ENCODE assay signal across 1 cellular context in genomic region chr19:789473-790052, GRCh38.
A peak's percentile ranks its signal among the peaks of the same experiment; 100 is the strongest.
TF ChIP-seq lines count a peak whose summit lies in the region.

No MANE protein-coding gene starts in this region.

TF ChIP-seq in HepG2, 621 proteins besides CTCF, POLR2A, EP300 and RAD21 (continued from another document and continues in another):
- TF ChIP-seq ZNF513 (CRISPR knock-in tag; conservative IDR thresholded peaks at IDR 0.05) (no peak), MXI1 (IDR thresholded peaks at IDR 0.05; ENCODE audit: borderline replicate concordance, low read depth, low read length) (0 out of 3 replicates have a peak, but pooled peaks have one; percentile 30), ZFP90 (CRISPR knock-in tag; IDR thresholded peaks at IDR 0.05; ENCODE audit: borderline replicate concordance) (peak; percentile 71), RNF2 (conservative IDR thresholded peaks at IDR 0.05; ENCODE audit: low read depth) (no peak), ZNF296 (CRISPR knock-in tag; conservative IDR thresholded peaks at IDR 0.05) (no peak), RARA (CRISPR knock-in tag; IDR thresholded peaks at IDR 0.05) (0 out of 2 replicates have a peak, but pooled peaks have one; percentile 27), TEAD2 (CRISPR knock-in tag; IDR thresholded peaks at IDR 0.05) (no peak), KDM1A (CRISPR knock-in tag; IDR thresholded peaks at IDR 0.05) (peak; percentile 76), ZNF317 (CRISPR knock-in tag; IDR thresholded peaks at IDR 0.05) (no peak), MNT (IDR thresholded peaks at IDR 0.05) (no peak), NONO (IDR thresholded peaks at IDR 0.05) (no peak), NONO (CRISPR knock-in tag; conservative IDR thresholded peaks at IDR 0.05) (peak; percentile 41; the same call in 1 of the 2 replicates), ZNF354B (CRISPR knock-in tag; IDR thresholded peaks at IDR 0.05) (no peak), EED (CRISPR knock-in tag; IDR thresholded peaks at IDR 0.05) (no peak), TBL1XR1 (IDR thresholded peaks at IDR 0.05; ENCODE audit: borderline replicate concordance, low read length, partially characterized antibody) (no peak), HDAC1 (CRISPR knock-in tag; IDR thresholded peaks at IDR 0.05) (peak; percentile 59; the same call in 1 of the 2 replicates), NFE2 (CRISPR knock-in tag; IDR thresholded peaks at IDR 0.05) (peak; percentile 80; the same call in 1 of the 2 replicates), ZNF142 (CRISPR knock-in tag; IDR thresholded peaks at IDR 0.05) (peak; percentile 34; the same call in 1 of the 2 replicates), ZNF546 (CRISPR knock-in tag; conservative IDR thresholded peaks at IDR 0.05) (no peak), ZSCAN31 (CRISPR knock-in tag; IDR thresholded peaks at IDR 0.05; ENCODE audit: low read depth) (no peak), MIXL1 (CRISPR knock-in tag; IDR thresholded peaks at IDR 0.05) (no peak), ZNF17 (CRISPR knock-in tag; IDR thresholded peaks at IDR 0.05) (no peak), ZNF337 (CRISPR knock-in tag; IDR thresholded peaks at IDR 0.05; ENCODE audit: borderline replicate concordance, low read depth) (no peak; the same call in 1 of the 2 replicates), GLI4 (CRISPR knock-in tag; IDR thresholded peaks at IDR 0.05; ENCODE audit: borderline replicate concordance) (no peak), AHDC1 (CRISPR knock-in tag; IDR thresholded peaks at IDR 0.05; ENCODE audit: borderline replicate concordance) (peak; percentile 22; the same call in 1 of the 2 replicates), ZFP37 (CRISPR knock-in tag; IDR thresholded peaks at IDR 0.05; ENCODE audit: borderline replicate concordance) (no peak), TEAD3 (CRISPR knock-in tag; optimal IDR thresholded peaks at IDR 0.05; ENCODE audit: borderline replicate concordance) (peak; percentile 15), YEATS4 (CRISPR knock-in tag; IDR thresholded peaks at IDR 0.05; ENCODE audit: borderline replicate concordance) (no peak), RFX3 (CRISPR knock-in tag; IDR thresholded peaks at IDR 0.05) (no peak), NR0B2 (CRISPR knock-in tag; IDR thresholded peaks at IDR 0.05) (no peak), ZNF598 (CRISPR knock-in tag; IDR thresholded peaks at IDR 0.05; ENCODE audit: borderline replicate concordance) (0 out of 2 replicates have a peak, but pooled peaks have one; percentile 28), ZNF24 (IDR thresholded peaks at IDR 0.05) (no peak)
- TF ChIP-seq, protein P1, sequence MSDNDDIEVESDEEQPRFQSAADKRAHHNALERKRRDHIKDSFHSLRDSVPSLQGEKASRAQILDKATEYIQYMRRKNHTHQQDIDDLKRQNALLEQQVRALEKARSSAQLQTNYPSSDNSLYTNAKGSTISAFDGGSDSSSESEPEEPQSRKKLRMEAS (IDR thresholded peaks at IDR 0.05): peak; percentile 28; the same call in 1 of the 2 replicates
- TF ChIP-seq, protein P2, sequence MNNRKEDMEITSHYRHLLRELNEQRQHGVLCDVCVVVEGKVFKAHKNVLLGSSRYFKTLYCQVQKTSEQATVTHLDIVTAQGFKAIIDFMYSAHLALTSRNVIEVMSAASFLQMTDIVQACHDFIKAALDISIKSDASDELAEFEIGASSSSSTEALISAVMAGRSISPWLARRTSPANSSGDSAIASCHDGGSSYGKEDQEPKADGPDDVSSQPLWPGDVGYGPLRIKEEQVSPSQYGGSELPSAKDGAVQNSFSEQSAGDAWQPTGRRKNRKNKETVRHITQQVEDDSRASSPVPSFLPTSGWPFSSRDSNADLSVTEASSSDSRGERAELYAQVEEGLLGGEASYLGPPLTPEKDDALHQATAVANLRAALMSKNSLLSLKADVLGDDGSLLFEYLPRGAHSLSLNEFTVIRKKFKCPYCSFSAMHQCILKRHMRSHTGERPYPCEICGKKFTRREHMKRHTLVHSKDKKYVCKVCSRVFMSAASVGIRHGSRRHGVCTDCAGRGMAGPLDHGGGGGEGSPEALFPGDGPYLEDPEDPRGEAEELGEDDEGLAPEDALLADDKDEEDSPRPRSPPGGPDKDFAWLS (CRISPR knock-in tag; IDR thresholded peaks at IDR 0.05; ENCODE audit: borderline replicate concordance): no peak
- TF ChIP-seq, protein P3, sequence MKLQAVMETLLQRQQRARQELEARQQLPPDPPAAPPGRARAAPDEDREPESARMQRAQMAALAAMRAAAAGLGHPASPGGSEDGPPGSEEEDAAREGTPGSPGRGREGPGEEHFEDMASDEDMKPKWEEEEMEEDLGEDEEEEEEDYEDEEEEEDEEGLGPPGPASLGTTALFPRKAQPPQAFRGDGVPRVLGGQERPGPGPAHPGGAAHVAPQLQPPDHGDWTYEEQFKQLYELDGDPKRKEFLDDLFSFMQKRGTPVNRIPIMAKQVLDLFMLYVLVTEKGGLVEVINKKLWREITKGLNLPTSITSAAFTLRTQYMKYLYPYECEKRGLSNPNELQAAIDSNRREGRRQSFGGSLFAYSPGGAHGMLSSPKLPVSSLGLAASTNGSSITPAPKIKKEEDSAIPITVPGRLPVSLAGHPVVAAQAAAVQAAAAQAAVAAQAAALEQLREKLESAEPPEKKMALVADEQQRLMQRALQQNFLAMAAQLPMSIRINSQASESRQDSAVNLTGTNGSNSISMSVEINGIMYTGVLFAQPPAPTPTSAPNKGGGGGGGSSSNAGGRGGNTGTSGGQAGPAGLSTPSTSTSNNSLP (IDR thresholded peaks at IDR 0.05; ENCODE audit: low read depth, low read length): 0 out of 2 replicates have a peak, but pooled peaks have one; percentile 20
- TF ChIP-seq, protein P4, sequence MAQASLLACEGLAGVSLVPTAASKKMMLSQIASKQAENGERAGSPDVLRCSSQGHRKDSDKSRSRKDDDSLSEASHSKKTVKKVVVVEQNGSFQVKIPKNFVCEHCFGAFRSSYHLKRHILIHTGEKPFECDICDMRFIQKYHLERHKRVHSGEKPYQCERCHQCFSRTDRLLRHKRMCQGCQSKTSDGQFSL (CRISPR knock-in tag; IDR thresholded peaks at IDR 0.05): 0 out of 2 replicates have a peak, but pooled peaks have one; percentile 33
- TF ChIP-seq, protein P5, sequence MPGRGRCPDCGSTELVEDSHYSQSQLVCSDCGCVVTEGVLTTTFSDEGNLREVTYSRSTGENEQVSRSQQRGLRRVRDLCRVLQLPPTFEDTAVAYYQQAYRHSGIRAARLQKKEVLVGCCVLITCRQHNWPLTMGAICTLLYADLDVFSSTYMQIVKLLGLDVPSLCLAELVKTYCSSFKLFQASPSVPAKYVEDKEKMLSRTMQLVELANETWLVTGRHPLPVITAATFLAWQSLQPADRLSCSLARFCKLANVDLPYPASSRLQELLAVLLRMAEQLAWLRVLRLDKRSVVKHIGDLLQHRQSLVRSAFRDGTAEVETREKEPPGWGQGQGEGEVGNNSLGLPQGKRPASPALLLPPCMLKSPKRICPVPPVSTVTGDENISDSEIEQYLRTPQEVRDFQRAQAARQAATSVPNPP (CRISPR knock-in tag; IDR thresholded peaks at IDR 0.05): no peak
